8 cellular contexts compared by ENCODE assay signal in genomic region chr9:133103183-133103986, GRCh38. TPM values are rescaled to one million over a fixed set of nuclear protein-coding genes. Genes with fewer than 3 reads are reported as not detected.
DNase-seq lines count a peak whose midpoint lies in the region; ATAC-seq and TF ChIP-seq lines count a peak whose summit lies in the region.

No MANE protein-coding gene starts in this region.

- ATAC-seq in heart right ventricle (peak; percentile 62 to 81 (median 74)), GM19395 (IDR thresholded peaks at IDR 0.05; ENCODE audit: unreplicated experiment) (no peak), HG03025 (IDR thresholded peaks at IDR 0.05; ENCODE audit: low FRiP score, unreplicated experiment) (no peak)

- no peaks in the 10 kb centered on the region for H3K9me3 ChIP-seq in heart right ventricle

- peak; percentile 93 for TF ChIP-seq CTCF in 22Rv1 (IDR thresholded peaks at IDR 0.05)
- peak; percentile 93 for TF ChIP-seq CTCF in GM12874 (IDR thresholded peaks at IDR 0.05; ENCODE audit: insufficient read depth, low read depth, low read length)
- peak; percentile 95 to 99 (median 96) for TF ChIP-seq CTCF in heart right ventricle (IDR thresholded peaks at IDR 0.05)

- no peaks in the 10 kb centered on the region for H3K27me3 ChIP-seq in heart right ventricle

- H3K27ac ChIP-seq in 22Rv1 = no peak overlapping the region
- H3K27ac ChIP-seq in heart right ventricle = peak overlapping the region in 2 of 10 donors; percentile 30 to 32

- no peak overlapping the region for H3K4me3 ChIP-seq in heart right ventricle

- in situ Hi-C loops in SK-MEL-5 (cut with HindIII; ENCODE audit: low pct_unique_long_range_greater_than_20kb, low sequenced_read_pairs) = no loop called here

- H3K36me3 ChIP-seq in heart right ventricle = peaks cover 6 to 98% (median 84%) of the 10 kb centered on the region in 9 donors

- peaks cover 0 to 7% (median 0%) of the 10 kb centered on the region in 9 donors for H3K4me1 ChIP-seq in heart right ventricle

- intact Hi-C loops in heart right ventricle (cut with DNase I) = loop anchor here (1.0 to 10.0 kb wide), 6 partner anchors 41 to 59 kb away; no protein-coding TSS in a partner anchor

- 48% methylated on average over 14 of the region's 14 CpGs for WGBS in heart right ventricle, 2 donors

- DNase-seq in SK-MEL-5 (ENCODE audit: low read depth, low spot score) (peak; percentile 58), amygdala (lab: John Stamatoyannopoulos, UW) (peak in 42 of 56 donors; percentile 24 to 83 (median 62)), heart right ventricle (peak; percentile 61 to 78), putamen (ENCODE audit: low spot score) (peak; percentile 75)

RNA-seq across cellular contexts. Expression of gene RALGDS, which starts 17.7 kb away (rescaled TPM):
- total RNA-seq in SK-MEL-5 (2014; rRNA removed; shearing (Covaris generic)) = 22.4 and 26.6 TPM in 2 replicates
- polyA plus RNA-seq in SK-MEL-5 (2015; cell fraction: cytosol; rRNA removed) = 29.7 and 39.0 TPM in 2 replicates
- polyA plus RNA-seq in SK-MEL-5 (2015; cell fraction: nucleus; rRNA removed) = 108 and 113 TPM in 2 replicates
- 10 to 100 TPM; 21.4 to 45.1 (median 28.1) TPM for total RNA-seq in heart right ventricle
- 10 to 100 TPM; 15.6 to 40.5 TPM for polyA plus RNA-seq in heart right ventricle

RNA-seq across cellular contexts. Expression of gene CEL, which starts 41.6 kb away (rescaled TPM):
- 0.11 TPM in 1 of 2 replicates, not detected in the other for total RNA-seq in SK-MEL-5 (2014; rRNA removed; shearing (Covaris generic))
- polyA plus RNA-seq in SK-MEL-5 (2015; cell fraction: cytosol; rRNA removed) = 0.12 and 0.20 TPM in 2 replicates
- 0.87 and 1.2 TPM in 2 replicates for polyA plus RNA-seq in SK-MEL-5 (2015; cell fraction: nucleus; rRNA removed)
- total RNA-seq in heart right ventricle = 10 to 100 TPM in 1 of 10 donors, 1 to 10 TPM in 9; 1.9 to 10.1 (median 2.8) TPM
- 1 to 10 TPM; 1.5 to 3.2 TPM for polyA plus RNA-seq in heart right ventricle

Comparison
In these comparisons a context has a peak if more than half of its experiments do, and no peak if none do; other contexts are left out.
1. ATAC-seq: peak in heart right ventricle (8 of 8); none in GM19395 (single experiment) and HG03025 (single experiment).
2. Peak in every context shown above with its lines, with median percentiles within 50 percentile points of each other: CTCF ChIP-seq and DNase-seq.